In genomic region chr9:133679466-133680051, GRCh38 we compare ENCODE assay signal across 27 cellular contexts. TPM values are rescaled to one million over a fixed set of nuclear protein-coding genes. Genes with fewer than 3 reads are reported as not detected.
DNase-seq lines count a peak whose midpoint lies in the region; ATAC-seq, FAIRE-seq and TF ChIP-seq lines count a peak whose summit lies in the region.
"Had no signal": no experiment of that assay in that cellular context is flagged by ENCODE, and none has a peak within 500 bp of the region (broad histone marks: within the 10 kb centered on the region; RNA-seq: fewer than 3 reads in every experiment).

No MANE protein-coding gene starts in this region.

- H2BK5ac ChIP-seq in trophoblast cell (ENCODE audit: low read depth, low read length, poor library complexity): no peak overlapping the region

- H3K27me3 Mint-ChIP-seq in CD8-positive, alpha-beta memory T cell: peaks cover 0 to 1% of the 10 kb centered on the region in 2 donors
- no peaks in the 10 kb centered on the region for H3K27me3 Mint-ChIP-seq in central memory CD8-positive, alpha-beta T cell

- peaks cover 2% of the 10 kb centered on the region for H3K79me2 ChIP-seq in trophoblast cell (ENCODE audit: control insufficient read depth, insufficient read depth, low read length, poor library complexity)

- H2BK120ac ChIP-seq in trophoblast cell (ENCODE audit: insufficient read depth, low read length, poor library complexity): no peak overlapping the region

- peaks cover 59% of the 10 kb centered on the region for H3K4me1 ChIP-seq in CD8-positive, alpha-beta memory T cell (ENCODE audit: insufficient read depth, low read length)
- H3K4me1 ChIP-seq in kidney (ENCODE audit: control insufficient read depth in 1 of 2, insufficient read depth in 1 of 2, low read depth in 1 of 2, low read length in 2 of 2): peaks cover 5 to 8% of the 10 kb centered on the region in 2 donors
- peaks cover 17 to 22% of the 10 kb centered on the region in 2 experiments for H3K4me1 ChIP-seq in trophoblast cell (ENCODE audit: control insufficient read depth in 1 of 2, insufficient read depth in 2 of 2, low read length in 2 of 2)

- no peaks in the 10 kb centered on the region for H3K9me3 ChIP-seq in CD8-positive, alpha-beta memory T cell (ENCODE audit: low read length)
- H3K9me3 ChIP-seq in kidney (ENCODE audit: control insufficient read depth in 1 of 2, low read length in 2 of 2) (no peaks in the 10 kb centered on the region), trophoblast cell (ENCODE audit: insufficient read depth, low read depth, low read length) (no peaks in the 10 kb centered on the region)
- H3K9me3 ChIP-seq: esophagus muscularis mucosa, left lung, sigmoid colon had no signal

- no CpG with 5 or more reads among the region's 35 CpGs for WGBS in trophoblast cell (ENCODE audit: extremely low coverage, insufficient coverage, insufficient read length)

- H3K18ac ChIP-seq in trophoblast cell (ENCODE audit: low read length): no peak overlapping the region

- H3K36me3 Mint-ChIP-seq in CD8-positive, alpha-beta memory T cell: no peaks in the 10 kb centered on the region
- H3K36me3 Mint-ChIP-seq in central memory CD8-positive, alpha-beta T cell (ENCODE audit: insufficient read depth): peaks cover 26% of the 10 kb centered on the region
- H3K36me3 Mint-ChIP-seq: stimulated activated memory B cell treated with anti-CD40 and anti-IgM and Interleukin-4, amounts not matched to agents 10 μg/mL and 1 μg/mL and 100 μg/mL, for 72 hours had no signal

- CTCF ChIA-PET in CD8-positive, alpha-beta memory T cell (lab: Charles Lee): interaction anchor here (1.0 kb wide), 1 partner anchor 36 kb away, joined by 3 read pairs; no protein-coding TSS in a partner anchor

- H3K27me3 ChIP-seq in CD8-positive, alpha-beta memory T cell (ENCODE audit: insufficient read depth, low read length, poor library complexity, severe bottlenecking): no peaks in the 10 kb centered on the region
- no peaks in the 10 kb centered on the region for H3K27me3 ChIP-seq in trophoblast cell (ENCODE audit: insufficient read depth, low read length)
- H3K27me3 ChIP-seq: esophagus muscularis mucosa, left lung, sigmoid colon had no signal

- no peak overlapping the region for H2AFZ ChIP-seq in trophoblast cell (ENCODE audit: insufficient read depth, low read length, poor library complexity)

- intact Hi-C loops in kidney (cut with DNase I): no loop called here

- H3K79me1 ChIP-seq in trophoblast cell (ENCODE audit: low read length): peaks cover 21% of the 10 kb centered on the region

- FAIRE-seq in kidney (lab: Jason Lieb, UNC): no peak

- no peak overlapping the region for H2AK5ac ChIP-seq in trophoblast cell (ENCODE audit: low read length)

- peak overlapping the region in 5 of 8 donors; percentile 21 to 100 (median 90) for H3K27ac Mint-ChIP-seq in CD8-positive, alpha-beta memory T cell
- peak overlapping the region; percentile 100 for H3K27ac Mint-ChIP-seq in central memory CD8-positive, alpha-beta T cell (ENCODE audit: low read depth)
- H3K27ac Mint-ChIP-seq: stimulated activated memory B cell treated with anti-CD40 and anti-IgM and Interleukin-4, amounts not matched to agents 10 μg/mL and 1 μg/mL and 100 μg/mL, for 72 hours had no signal

- H3K9ac ChIP-seq in kidney (ENCODE audit: low read length in 2 of 2) (no peak overlapping the region), trophoblast cell (ENCODE audit: low read length) (no peak overlapping the region)

- no peak overlapping the region for H3K23ac ChIP-seq in trophoblast cell (ENCODE audit: low read length)

- H3K27ac ChIP-seq in CD8-positive, alpha-beta memory T cell (ENCODE audit: low read depth, low read length): no peak overlapping the region
- H3K27ac ChIP-seq in kidney (ENCODE audit: low read depth in 2 of 2, low read length in 2 of 2) (peak overlapping the region in 1 of 2 donors; percentile 14), trophoblast cell (ENCODE audit: low read depth, low read length) (no peak overlapping the region)
- H3K27ac ChIP-seq: left lung, sigmoid colon, WERI-Rb-1 had no signal

- H4K8ac ChIP-seq in trophoblast cell (ENCODE audit: low read depth, low read length): no peak overlapping the region

- peaks cover 46 to 71% (median 47%) of the 10 kb centered on the region in 3 donors for H3K4me1 Mint-ChIP-seq in CD8-positive, alpha-beta memory T cell
- peaks cover 47% of the 10 kb centered on the region for H3K4me1 Mint-ChIP-seq in central memory CD8-positive, alpha-beta T cell

- no peaks in the 10 kb centered on the region for H3K9me3 Mint-ChIP-seq in CD8-positive, alpha-beta memory T cell
- H3K9me3 Mint-ChIP-seq in central memory CD8-positive, alpha-beta T cell: no peaks in the 10 kb centered on the region
- H3K9me3 Mint-ChIP-seq: H9; stimulated activated memory B cell treated with anti-CD40 and anti-IgM and Interleukin-4, amounts not matched to agents 10 μg/mL and 1 μg/mL and 100 μg/mL, for 72 hours; T-helper 1 cell treated with Interleukin-12 subunit alpha and Interleukin-12 subunit beta and Interleukin-4 antibody, amounts not matched to agents 30 μg/mL and 1 μg/mL, for 36 hours had no signal

- no peaks in the 10 kb centered on the region for H3K36me3 ChIP-seq in CD8-positive, alpha-beta memory T cell (ENCODE audit: insufficient read depth, low read length)
- H3K36me3 ChIP-seq in kidney (ENCODE audit: control insufficient read depth in 1 of 2, insufficient read depth in 2 of 2, low read length in 2 of 2) (no peaks in the 10 kb centered on the region), trophoblast cell (ENCODE audit: control insufficient read depth in 1 of 2, insufficient read depth in 2 of 2, low read length in 2 of 2) (no peaks in the 10 kb centered on the region)
- H3K36me3 ChIP-seq: esophagus muscularis mucosa, left lung, sigmoid colon had no signal

- no peak overlapping the region for H3K4ac ChIP-seq in trophoblast cell (ENCODE audit: low read depth, low read length)

- peak in 1 of 5 donors; percentile 39 for DNase-seq in CD8-positive, alpha-beta memory T cell
- DNase-seq in central memory CD8-positive, alpha-beta T cell (ENCODE audit: low spot score in 2 of 2): no peak
- DNase-seq in kidney (peak; percentile 84), trophoblast cell (no peak), SK-N-DZ (ENCODE audit: low spot score) (no peak), dedifferentiated amniotic fluid mesenchymal stem cell (ENCODE audit: extremely low spot score) (no peak), LoVo (ENCODE audit: low spot score) (no peak)
- DNase-seq: activated CD4-positive, alpha-beta T cell treated with anti-CD3 and anti-CD28 coated beads, Interleukin-2, amount 50 U/mL, for 1 hour; activated CD8-positive, alpha-beta memory T cell treated with anti-CD3 and anti-CD28 coated beads, Interleukin-2, amount 50 U/mL, for 4 hours; activated effector memory CD4-positive, alpha-beta T cell treated with anti-CD3 and anti-CD28 coated beads, Interleukin-2, amount 50 U/mL, for 16 hours; COR-L47; DMS79 treated with DMSO at 0.1 percent for 48 hours; effector CD4-positive, alpha-beta T cell; H9; NCI-H1048; NCI-H1930; NCI-H226; NCI-H82; SIG-M5; sigmoid colon; WERI-Rb-1 had no signal

- ATAC-seq in central memory CD8-positive, alpha-beta T cell (replicated peaks; ENCODE audit: extremely low read depth, poor library complexity, severe bottlenecking): no peak
- ATAC-seq: left lung; stimulated activated memory B cell treated with anti-CD40 and anti-IgM and Interleukin-4, amounts not matched to agents 10 μg/mL and 1 μg/mL and 100 μg/mL, for 72 hours had no signal

- no peak overlapping the region for H3K4me2 ChIP-seq in trophoblast cell (ENCODE audit: low read length)

- H4K91ac ChIP-seq in trophoblast cell (ENCODE audit: low read depth, low read length): peak overlapping the region; percentile 41

- no peak overlapping the region for H3K14ac ChIP-seq in trophoblast cell (ENCODE audit: low read length)

- H3K4me3 Mint-ChIP-seq in CD8-positive, alpha-beta memory T cell: no peak overlapping the region
- H3K4me3 Mint-ChIP-seq in central memory CD8-positive, alpha-beta T cell: no peak overlapping the region
- H3K4me3 Mint-ChIP-seq: H9; stimulated activated memory B cell treated with anti-CD40 and anti-IgM and Interleukin-4, amounts not matched to agents 10 μg/mL and 1 μg/mL and 100 μg/mL, for 72 hours; T-helper 1 cell treated with Interleukin-12 subunit alpha and Interleukin-12 subunit beta and Interleukin-4 antibody, amounts not matched to agents 30 μg/mL and 1 μg/mL, for 36 hours had no signal

- POLR2A ChIA-PET in CD8-positive, alpha-beta memory T cell (lab: Charles Lee): no interaction called here

- no peak for TF ChIP-seq CTCF in kidney (IDR thresholded peaks at IDR 0.05; ENCODE audit: borderline replicate concordance, extremely low read depth, insufficient read depth)

- no peak overlapping the region for H3K4me3 ChIP-seq in CD8-positive, alpha-beta memory T cell (ENCODE audit: low read length)
- H3K4me3 ChIP-seq in kidney (ENCODE audit: low read length in 2 of 2) (no peak overlapping the region), trophoblast cell (ENCODE audit: low read depth, low read length) (no peak overlapping the region)
- H3K4me3 ChIP-seq: left lung, sigmoid colon had no signal

- peak overlapping the region; percentile 28 for H2BK12ac ChIP-seq in trophoblast cell (ENCODE audit: low read length)

- no peak overlapping the region for H4K12ac ChIP-seq in trophoblast cell (ENCODE audit: low read depth, low read length)

RNA-seq across cellular contexts. Expression of gene DBH, which starts 43.4 kb away (rescaled TPM):
- total RNA-seq in CD8-positive, alpha-beta memory T cell: not detected
- polyA plus RNA-seq in CD8-positive, alpha-beta memory T cell: not detected
- not detected for total RNA-seq in kidney
- polyA plus RNA-seq in kidney (ENCODE audit: insufficient read depth, low read depth, low replicate concordance): 0.39 TPM
- 0.01 and 0.03 TPM in 2 replicates for polyA plus RNA-seq in trophoblast cell (2013)
- polyA plus RNA-seq in SK-N-DZ (2014; cell fraction: cytosol; rRNA removed): 66.7 and 67.7 TPM in 2 replicates
- polyA plus RNA-seq in SK-N-DZ (2014; cell fraction: nucleus; rRNA removed): 67.3 and 95.0 TPM in 2 replicates
- total RNA-seq: H9, HT1080, osteoblast, sigmoid colon had no signal

RNA-seq across cellular contexts. Expression of gene SARDH, which starts 58.6 kb away (rescaled TPM):
- 1 to 10 TPM; 1.3 to 2.0 TPM for total RNA-seq in CD8-positive, alpha-beta memory T cell
- 1.8 TPM for polyA plus RNA-seq in CD8-positive, alpha-beta memory T cell
- total RNA-seq in kidney: 4.6 TPM
- 12.0 TPM for polyA plus RNA-seq in kidney (ENCODE audit: insufficient read depth, low read depth, low replicate concordance)
- polyA plus RNA-seq in trophoblast cell (2013): 0.88 and 0.90 TPM in 2 replicates
- 3.2 and 3.3 TPM in 2 replicates for polyA plus RNA-seq in SK-N-DZ (2014; cell fraction: cytosol; rRNA removed)
- 4.7 and 8.5 TPM in 2 replicates for polyA plus RNA-seq in SK-N-DZ (2014; cell fraction: nucleus; rRNA removed)
